8 cellular contexts compared by ENCODE assay signal in genomic region chr3:155743616-155744015, GRCh38. TPM values are rescaled to one million over a fixed set of nuclear protein-coding genes. Genes with fewer than 3 reads are reported as not detected.
A peak's percentile ranks its signal among the peaks of the same experiment; 100 is the strongest.
DNase-seq lines count a peak whose midpoint lies in the region; ATAC-seq and TF ChIP-seq lines count a peak whose summit lies in the region.

No MANE protein-coding gene starts in this region.

- H3K4me2 ChIP-seq in HCT116 (ENCODE audit: low read length) = peak overlapping the region; percentile 86

- H3K36me3 ChIP-seq in HCT116 (ENCODE audit: control insufficient read depth in 1 of 2, insufficient read depth in 2 of 2, low read length in 2 of 2) = no peaks in the 10 kb centered on the region
- no peaks in the 10 kb centered on the region for H3K36me3 ChIP-seq in body of pancreas (replicated peaks in 1 of 2; ENCODE audit: insufficient read depth in 1 of 2, low read depth in 2 of 2)
- no peaks in the 10 kb centered on the region for H3K36me3 ChIP-seq in mesodermal cell (ENCODE audit: control insufficient read depth, insufficient read depth, low read length)

- intact Hi-C loops in HCT116 (cut with micrococcal nuclease) (no loop called here), body of pancreas (cut with DNase I) (no loop called here)

- H3K4me3 ChIP-seq in HCT116 (replicated peaks in 1 of 2; ENCODE audit: low read depth in 1 of 2, low read length in 2 of 2) (peak overlapping the region; percentile 79 to 83), body of pancreas (peak overlapping the region; percentile 52 to 85), mesodermal cell (ENCODE audit: extremely low read depth, insufficient read depth, low read length, poor library complexity, severe bottlenecking) (peak overlapping the region; percentile 67)

- ATAC-seq in HCT116 = no peak
- peak; percentile 44 for ATAC-seq in body of pancreas
- no peak for ATAC-seq in HG03159 (IDR thresholded peaks at IDR 0.05; ENCODE audit: unreplicated experiment)
- no peak for ATAC-seq in HG02870 (IDR thresholded peaks at IDR 0.05; ENCODE audit: unreplicated experiment)

- TSS peak; percentile 38 for BruUV-seq in HCT116 (replicated peaks; lab: Mats Ljungman, UMichigan)

- 4 to 6% methylated on average over 8 of the region's 8 CpGs for WGBS in body of pancreas, 2 donors
- 33 to 55% methylated on average over 2 to 5 of the region's 8 CpGs for WGBS in mesodermal cell (ENCODE audit: insufficient coverage in 2 of 2), 2 experiments

- peak overlapping the region; percentile 80 for H3K9ac ChIP-seq in HCT116 (ENCODE audit: low read length)

- CTCF ChIA-PET in HCT116 (lab: Charles Lee) = interaction anchor here (0.9 kb wide), 1 partner anchor 62 kb away, joined by 3 read pairs; the partner anchor contains the start of gene C3orf33

- POLR2A ChIA-PET in HCT116 (lab: Charles Lee) = no interaction called here

- H3K9me3 ChIP-seq in HCT116 (ENCODE audit: control insufficient read depth in 1 of 2, insufficient read depth in 1 of 2, low read depth in 1 of 2, low read length in 2 of 2) = no peaks in the 10 kb centered on the region
- peaks cover 0 to 5% (median 0%) of the 10 kb centered on the region in 3 donors for H3K9me3 ChIP-seq in body of pancreas
- H3K9me3 ChIP-seq in mesodermal cell (ENCODE audit: control insufficient read depth, low read length) = no peaks in the 10 kb centered on the region

- no peak for TF ChIP-seq POLR2A in HCT116 (IDR thresholded peaks at IDR 0.05; ENCODE audit: borderline replicate concordance, extremely low read depth, insufficient read depth, insufficient read length)
- no peak for TF ChIP-seq POLR2A in body of pancreas (IDR thresholded peaks at IDR 0.05)

- no peak for TF ChIP-seq RAD21 in HCT116 (IDR thresholded peaks at IDR 0.05; ENCODE audit: low read depth)

- H3K79me2 ChIP-seq in HCT116 (ENCODE audit: insufficient read depth, low read length) = no peaks in the 10 kb centered on the region

- RAD21 ChIA-PET in HCT116 (lab: Charles Lee; ENCODE audit: low non-redundant PET in 1 of 2, low total read pairs in 2 of 2, uncharacterized antibody in 2 of 2, unreplicated experiment in 2 of 2) = no interaction called here

- no peaks in the 10 kb centered on the region for H3K9me2 ChIP-seq in HCT116 (ENCODE audit: insufficient read depth)

- TF ChIP-seq CTCF in 22Rv1 (IDR thresholded peaks at IDR 0.05) (no peak), HCT116 (IDR thresholded peaks at IDR 0.05 in 2 of 3, conservative IDR thresholded peaks at IDR 0.05 in 1 of 3; ENCODE audit: borderline replicate concordance in 1 of 3, insufficient read depth in 1 of 3, low read depth in 2 of 3, low read length in 2 of 3) (no peak), body of pancreas (IDR thresholded peaks at IDR 0.05) (no peak)

- DNase-seq in HCT116 (ENCODE audit: low read depth, low spot score) (no peak), body of pancreas (no peak), GOT3 (lab: John Stamatoyannopoulos, UW) (no peak), epidermal melanocyte (ENCODE audit: insufficient read length, low spot score) (no peak)

- H3K27ac ChIP-seq in 22Rv1 (peak overlapping the region; percentile 59; the same call in 1 of the 2 replicates), HCT116 (ENCODE audit: low read depth, low read length) (no peak overlapping the region), body of pancreas (peak overlapping the region in 3 of 4 donors; percentile 62 to 80 (median 68)), mesodermal cell (ENCODE audit: low read depth, low read length, severe bottlenecking) (no peak overlapping the region)

- peaks cover 25 to 50% of the 10 kb centered on the region in 2 experiments for H3K4me1 ChIP-seq in HCT116 (ENCODE audit: control insufficient read depth in 1 of 2, insufficient read depth in 2 of 2, low read length in 2 of 2)
- H3K4me1 ChIP-seq in body of pancreas = peaks cover 21% of the 10 kb centered on the region
- peaks cover 3% of the 10 kb centered on the region for H3K4me1 ChIP-seq in mesodermal cell (ENCODE audit: control insufficient read depth, insufficient read depth, low read length, poor library complexity, severe bottlenecking)

- H2AFZ ChIP-seq in HCT116 (ENCODE audit: low read depth, low read length, poor library complexity, severe bottlenecking) = peak overlapping the region; percentile 99

- no peaks in the 10 kb centered on the region for H4K20me1 ChIP-seq in HCT116 (ENCODE audit: insufficient read depth)

- no peaks in the 10 kb centered on the region for H3K27me3 ChIP-seq in HCT116 (ENCODE audit: insufficient read depth, low read length)
- H3K27me3 ChIP-seq in body of pancreas = no peaks in the 10 kb centered on the region

TF ChIP-seq in HCT116, 20 proteins besides CTCF, POLR2A, EP300 and RAD21:
- TF ChIP-seq SRF (IDR thresholded peaks at IDR 0.05; ENCODE audit: low read depth) (no peak), ZBTB33 (IDR thresholded peaks at IDR 0.05; ENCODE audit: extremely low read depth, insufficient replicate concordance, low read length) (no peak), CEBPB (IDR thresholded peaks at IDR 0.05; ENCODE audit: low read depth) (no peak), ELF1 (IDR thresholded peaks at IDR 0.05; ENCODE audit: borderline replicate concordance, low read depth) (no peak), CBX3 (IDR thresholded peaks at IDR 0.05; ENCODE audit: low read depth) (no peak), EZH2 (IDR thresholded peaks at IDR 0.05) (no peak), ZFX (IDR thresholded peaks at IDR 0.05) (no peak), SIN3A (IDR thresholded peaks at IDR 0.05; ENCODE audit: low read depth) (no peak), ZNF274 (IDR thresholded peaks at IDR 0.05; ENCODE audit: low read depth, low read length) (no peak), ATF3 (IDR thresholded peaks at IDR 0.05) (no peak), YY1 (IDR thresholded peaks at IDR 0.05; ENCODE audit: extremely low read depth, insufficient replicate concordance, low read depth, low read length) (no peak), SP1 (IDR thresholded peaks at IDR 0.05; ENCODE audit: low read depth) (no peak), TCF7L2 (IDR thresholded peaks at IDR 0.05; ENCODE audit: borderline replicate concordance, extremely low read depth, insufficient read depth, insufficient read length) (no peak), JUND (IDR thresholded peaks at IDR 0.05) (no peak), EGR1 (IDR thresholded peaks at IDR 0.05; ENCODE audit: low read depth) (no peak), MAX (IDR thresholded peaks at IDR 0.05) (no peak), REST (IDR thresholded peaks at IDR 0.05; ENCODE audit: low read depth) (no peak), FOSL1 (IDR thresholded peaks at IDR 0.05; ENCODE audit: low read depth) (no peak), EZH2phosphoT487 (IDR thresholded peaks at IDR 0.05; ENCODE audit: borderline replicate concordance) (no peak)

RNA-seq across cellular contexts. Expression of gene PLCH1, which starts 1.3 kb away (rescaled TPM):
- total RNA-seq in HCT116 (2021; ENCODE audit: unreplicated experiment) = 3.8 TPM
- polyA plus RNA-seq in HCT116 (2012) = 2.1 TPM in 2 replicates
- total RNA-seq in body of pancreas = 1 to 10 TPM; 3.0 to 5.2 TPM
- 1.9 TPM for polyA plus RNA-seq in mesodermal cell (2013, experiment 1 of 2)
- 1.7 TPM for polyA plus RNA-seq in mesodermal cell (2013, experiment 2 of 2)

Comparison
In these comparisons a context has a peak if more than half of its experiments do, and no peak if none do; other contexts are left out.
1. H3K27ac ChIP-seq: peak in 22Rv1 (single experiment) and body of pancreas (3 of 4); none in HCT116 (single experiment) and mesodermal cell (single experiment).
2. Peak in every context shown above with its lines, with median percentiles within 50 percentile points of each other: H3K4me3 ChIP-seq.